1 cellular context compared by ENCODE assay signal in genomic region chr7:95491634-95492314, GRCh38.
TF ChIP-seq lines count a peak whose summit lies in the region.

No MANE protein-coding gene starts in this region.

TF ChIP-seq in HepG2, 621 proteins besides CTCF, POLR2A, EP300 and RAD21:
- TF ChIP-seq ZNF468 (CRISPR knock-in tag; IDR thresholded peaks at IDR 0.05), result no peak
- TF ChIP-seq ZNF7 (CRISPR knock-in tag; IDR thresholded peaks at IDR 0.05), result peak; percentile 80
